ENCODE assay signal across 20 cellular contexts in genomic region chr11:130909650-130910049, GRCh38. TPM values are rescaled to one million over a fixed set of nuclear protein-coding genes. Genes with fewer than 3 reads are reported as not detected.
A peak's percentile ranks its signal among the peaks of the same experiment; 100 is the strongest.
DNase-seq lines count a peak whose midpoint lies in the region; ATAC-seq and TF ChIP-seq lines count a peak whose summit lies in the region.
"Had no signal": no experiment of that assay in that cellular context is flagged by ENCODE, and none has a peak within 500 bp of the region (broad histone marks: within the 10 kb centered on the region; RNA-seq: fewer than 3 reads in every experiment).

No MANE protein-coding gene starts in this region.

- no peak for TF ChIP-seq EP300 in SK-N-SH (IDR thresholded peaks at IDR 0.05; ENCODE audit: borderline replicate concordance in 1 of 2, low read depth in 1 of 2, low read length in 1 of 2)

- H3K27me3 ChIP-seq in SK-N-SH (ENCODE audit: insufficient read depth) (no peaks in the 10 kb centered on the region), foreskin keratinocyte (no peaks in the 10 kb centered on the region), thoracic aorta (replicated peaks; ENCODE audit: insufficient read depth) (no peaks in the 10 kb centered on the region)
- H3K27me3 ChIP-seq: heart right ventricle, neural progenitor cell had no signal

- peaks cover 23% of the 10 kb centered on the region for H3F3A ChIP-seq in SK-N-SH (replicated peaks; ENCODE audit: insufficient read depth)

- no peak for DNase-seq in SK-N-SH
- peak; percentile 68 for DNase-seq in astrocyte of the spinal cord (ENCODE audit: low read depth, low spot score)
- peak; percentile 41 to 68 for DNase-seq in foreskin keratinocyte
- DNase-seq in thoracic aorta (ENCODE audit: low spot score), result no peak
- no peak for DNase-seq in glomerular visceral epithelial cell (ENCODE audit: extremely low spot score)
- DNase-seq in posterior vena cava (ENCODE audit: low spot score), result no peak
- DNase-seq: activated B cell treated with CpG ODN at 0.5 μM for 24 hours; activated naive CD8-positive, alpha-beta T cell treated with anti-CD3 and anti-CD28 coated beads for 36 hours; Calu3; cortex of kidney; heart right ventricle; NCI-H1048; NCI-H226; OCI-M1 had no signal

- H3K27ac ChIP-seq in SK-N-SH (ENCODE audit: low read depth in 2 of 2, low read length in 1 of 2), result peak overlapping the region in 1 of 2 experiments; percentile 34; a peak in 1 of 4 replicates
- H3K27ac ChIP-seq in foreskin keratinocyte, result peak overlapping the region; percentile 38
- H3K27ac ChIP-seq in thoracic aorta, result peak overlapping the region; percentile 56 to 62
- H3K27ac ChIP-seq: 22Rv1, neural progenitor cell had no signal

- no peak overlapping the region for H3K4me2 ChIP-seq in SK-N-SH
- H3K4me2 ChIP-seq: neural progenitor cell had no signal

- TF ChIP-seq RAD21 in SK-N-SH (IDR thresholded peaks at IDR 0.05; ENCODE audit: low read length), result no peak

- no peaks in the 10 kb centered on the region for H3K9me2 ChIP-seq in SK-N-SH

- POLR2A ChIA-PET in SK-N-SH (lab: Yijun Ruan, JAX), result no interaction called here

- no peak overlapping the region for H3K4me3 ChIP-seq in SK-N-SH (ENCODE audit: low read depth in 2 of 2, low read length in 1 of 2)
- H3K4me3 ChIP-seq in astrocyte of the spinal cord (ENCODE audit: low read depth, low read length), result no peak overlapping the region
- H3K4me3 ChIP-seq in thoracic aorta, result no peak overlapping the region
- H3K4me3 ChIP-seq: heart right ventricle, neural progenitor cell, skin epidermis had no signal

- no peak overlapping the region for H2AFZ ChIP-seq in SK-N-SH (ENCODE audit: low read depth)
- H2AFZ ChIP-seq: neural progenitor cell had no signal

- no peak overlapping the region for H3K9ac ChIP-seq in SK-N-SH
- H3K9ac ChIP-seq: neural progenitor cell had no signal

- H4K20me1 ChIP-seq in SK-N-SH (ENCODE audit: insufficient read depth), result peaks cover 17% of the 10 kb centered on the region; the same call in 1 of the 2 replicates

- CTCF ChIA-PET in SK-N-SH (lab: Yijun Ruan, JAX), result interaction anchor here (1.3 to 7.7 kb wide), 3 partner anchors 16 to 475 kb away, joined by 3 to 48 read pairs (median 5); no protein-coding TSS in a partner anchor

- in situ Hi-C loops in astrocyte of the spinal cord (cut with HindIII; ENCODE audit: low sequenced_read_pairs), result no loop called here

- no peaks in the 10 kb centered on the region for H3K9me3 ChIP-seq in SK-N-SH
- no peaks in the 10 kb centered on the region for H3K9me3 ChIP-seq in thoracic aorta
- H3K9me3 ChIP-seq: heart right ventricle had no signal

- intact Hi-C loops in posterior vena cava (cut with DNase I), result no loop called here

- H3K36me3 ChIP-seq in SK-N-SH (replicated peaks in 1 of 2; ENCODE audit: control insufficient read depth in 1 of 2, insufficient read depth in 2 of 2, low read length in 1 of 2) (peaks cover 67 to 94% of the 10 kb centered on the region in 2 experiments), thoracic aorta (peaks cover 26% of the 10 kb centered on the region)

- H3K4me1 ChIP-seq in SK-N-SH (ENCODE audit: control insufficient read depth in 1 of 2, insufficient read depth in 2 of 2, low read depth in 1 of 2, low read length in 1 of 2), result peaks cover 4 to 13% of the 10 kb centered on the region in 2 experiments
- H3K4me1 ChIP-seq in foreskin keratinocyte, result peaks cover 18% of the 10 kb centered on the region
- peaks cover 23 to 54% of the 10 kb centered on the region in 2 donors for H3K4me1 ChIP-seq in thoracic aorta (ENCODE audit: control insufficient read depth in 1 of 2, low read depth in 2 of 2)

- peaks cover 57% of the 10 kb centered on the region for H3K79me2 ChIP-seq in SK-N-SH (ENCODE audit: insufficient read depth)

- WGBS in SK-N-SH (ENCODE audit: low lambda C conversion rate), result 60% methylated on average over 1 of the region's 1 CpG

- ATAC-seq in SK-N-SH treated with all-trans-retinoic acid at 6 μM for 48 hours (no peak; the same call in 2 of the 3 replicates), foreskin keratinocyte (peak; percentile 86), thoracic aorta (ENCODE audit: insufficient number of reproducible peaks, low FRiP score, low read depth) (no peak), GM18511 (IDR thresholded peaks at IDR 0.05; ENCODE audit: unreplicated experiment) (no peak)
- ATAC-seq: left lobe of liver had no signal

- no peak for TF ChIP-seq CTCF in SK-N-SH (IDR thresholded peaks at IDR 0.05)
- TF ChIP-seq CTCF in astrocyte of the spinal cord (IDR thresholded peaks at IDR 0.05; ENCODE audit: low read depth, low read length), result no peak
- TF ChIP-seq CTCF in foreskin keratinocyte (conservative IDR thresholded peaks at IDR 0.05), result no peak
- TF ChIP-seq CTCF in thoracic aorta (IDR thresholded peaks at IDR 0.05), result no peak

TF ChIP-seq in SK-N-SH, 30 proteins besides CTCF, POLR2A, EP300 and RAD21:
- TF ChIP-seq REST (IDR thresholded peaks at IDR 0.05; ENCODE audit: low read depth, low read length) (no peak), FOSL2 (IDR thresholded peaks at IDR 0.05; ENCODE audit: borderline replicate concordance, low read depth) (peak; percentile 21; the same call in 1 of the 2 replicates)

TF ChIP-seq in SK-N-SH treated with all-trans-retinoic acid at 6 μM for 48 hours, 23 proteins besides CTCF, POLR2A, EP300 and RAD21:
- no peak for TF ChIP-seq ZNF70 (CRISPR knock-in tag; IDR thresholded peaks at IDR 0.05)
- TF ChIP-seq ZNF565 (CRISPR knock-in tag; conservative IDR thresholded peaks at IDR 0.05; ENCODE audit: low read depth), result no peak
- no peak for TF ChIP-seq PPARA (CRISPR knock-in tag; IDR thresholded peaks at IDR 0.05; ENCODE audit: borderline replicate concordance)
- no peak for TF ChIP-seq PATZ1 (CRISPR knock-in tag; IDR thresholded peaks at IDR 0.05; ENCODE audit: borderline replicate concordance)
- TF ChIP-seq SNAI2 (CRISPR knock-in tag; IDR thresholded peaks at IDR 0.05), result no peak
- TF ChIP-seq TCF4 (CRISPR knock-in tag; IDR thresholded peaks at IDR 0.05; ENCODE audit: borderline replicate concordance), result no peak
- TF ChIP-seq OSR1 (CRISPR knock-in tag; IDR thresholded peaks at IDR 0.05), result no peak
- TF ChIP-seq TOX (CRISPR knock-in tag; IDR thresholded peaks at IDR 0.05; ENCODE audit: borderline replicate concordance), result no peak
- TF ChIP-seq CREB5 (CRISPR knock-in tag; IDR thresholded peaks at IDR 0.05; ENCODE audit: low read depth), result no peak
- no peak for TF ChIP-seq ESRRG (CRISPR knock-in tag; IDR thresholded peaks at IDR 0.05)
- TF ChIP-seq ZFP3 (CRISPR knock-in tag; IDR thresholded peaks at IDR 0.05), result no peak

RNA-seq across cellular contexts. Expression of gene SNX19, which starts 6.6 kb away (rescaled TPM):
- polyA plus RNA-seq in SK-N-SH (2012; rRNA removed) (16.6 and 21.9 TPM in 2 replicates), foreskin keratinocyte (7.8 and 8.2 TPM in 2 replicates)
- polyA plus RNA-seq in SK-N-SH (2012; cell fraction: cytosol; rRNA removed), result 16.6 and 19.4 TPM in 2 replicates
- polyA plus RNA-seq in SK-N-SH (2012; cell fraction: nucleus; rRNA removed), result 31.1 and 34.7 TPM in 2 replicates
- total RNA-seq in foreskin keratinocyte (35.1 and 42.8 TPM in 2 replicates), thoracic aorta (100 to 1,000 TPM; 102 to 126 TPM), posterior vena cava (10 to 100 TPM; 43.9 to 62.1 TPM)

Comparison
In these comparisons a context has a peak if more than half of its experiments do, and no peak if none do; other contexts are left out.
1. DNase-seq: peak in astrocyte of the spinal cord (single experiment) and foreskin keratinocyte (2 of 2); none in SK-N-SH (single experiment), thoracic aorta (single experiment), glomerular visceral epithelial cell (single experiment) and posterior vena cava (single experiment).